Comparison of ENCODE assay signal across 22 cellular contexts in genomic region chr10:8738987-8739386, GRCh38.
A peak's percentile ranks its signal among the peaks of the same experiment; 100 is the strongest.
DNase-seq lines count a peak whose midpoint lies in the region; ATAC-seq and TF ChIP-seq lines count a peak whose summit lies in the region.
"Had no signal": no experiment of that assay in that cellular context is flagged by ENCODE, and none has a peak within 500 bp of the region (broad histone marks: within the 10 kb centered on the region; RNA-seq: fewer than 3 reads in every experiment).

No MANE protein-coding gene starts in this region.

- H2BK5ac ChIP-seq in mesendoderm (ENCODE audit: low read length), result no peak overlapping the region

- no peak overlapping the region for H3K4me3 ChIP-seq in mesendoderm (ENCODE audit: low read length)
- no peak overlapping the region for H3K4me3 ChIP-seq in suprapubic skin

- peak overlapping the region; percentile 31 for H3K27ac Mint-ChIP-seq in type B pancreatic cell
- H3K27ac Mint-ChIP-seq: B cell; CD4-positive, CD25-positive, alpha-beta regulatory T cell; CD8-positive, alpha-beta memory T cell; HFFc6; IgD-negative memory B cell had no signal

- no peaks in the 10 kb centered on the region for H3K36me3 ChIP-seq in mesendoderm (ENCODE audit: control insufficient read depth, insufficient read depth, low read length)
- H3K36me3 ChIP-seq in suprapubic skin, result no peaks in the 10 kb centered on the region

- TF ChIP-seq POLR2A in suprapubic skin (IDR thresholded peaks at IDR 0.05), result no peak

- DNase-seq in ELF-1 (ENCODE audit: low read depth, low spot score) (peak; percentile 71), mesendoderm (peak; percentile 5), type B pancreatic cell (ENCODE audit: extremely low spot score, unreplicated experiment) (no peak), AG20443 (ENCODE audit: low spot score) (no peak), suprapubic skin (ENCODE audit: low spot score in 2 of 2) (no peak)
- DNase-seq in activated CD4-positive, alpha-beta T cell treated with anti-CD3 and anti-CD28 coated beads for 1 hour, result no peak
- DNase-seq: 8988T; C1 segment of cervical spinal cord; CD4-positive, CD25-positive, alpha-beta regulatory T cell; CD8-positive, alpha-beta memory T cell; COR-L47; DMS 273 treated with DMSO at 0.1 percent for 48 hours; DMS53; GDM1; GOT3; H7; HFFc6 had no signal

- no peak for TF ChIP-seq EP300 in suprapubic skin (IDR thresholded peaks at IDR 0.05)

- H3K4me2 ChIP-seq in mesendoderm (ENCODE audit: low read length), result no peak overlapping the region

- H3K36me3 Mint-ChIP-seq in type B pancreatic cell, result peaks cover 4% of the 10 kb centered on the region
- H3K36me3 Mint-ChIP-seq: CD4-positive, CD25-positive, alpha-beta regulatory T cell; CD8-positive, alpha-beta memory T cell had no signal

- no peaks in the 10 kb centered on the region for H3K4me1 Mint-ChIP-seq in type B pancreatic cell (ENCODE audit: unreplicated experiment)
- H3K4me1 Mint-ChIP-seq: B cell; CD4-positive, CD25-positive, alpha-beta regulatory T cell; CD8-positive, alpha-beta memory T cell; IgD-negative memory B cell had no signal

- no CpG with 5 or more reads among the region's 3 CpGs for WGBS in mesendoderm (ENCODE audit: extremely low coverage, insufficient coverage, low lambda C conversion rate)
- 50% methylated on average over 3 of the region's 3 CpGs for WGBS in suprapubic skin

- no peak overlapping the region for H3K18ac ChIP-seq in mesendoderm (ENCODE audit: low read length)

- no peak overlapping the region for H2AK5ac ChIP-seq in mesendoderm (ENCODE audit: low read length)

- no peak overlapping the region for H4K8ac ChIP-seq in mesendoderm (ENCODE audit: low read depth, low read length)

- no peaks in the 10 kb centered on the region for H3K79me1 ChIP-seq in mesendoderm (ENCODE audit: low read length)

- no peak for TF ChIP-seq CTCF in type B pancreatic cell (conservative IDR thresholded peaks at IDR 0.05)
- no peak for TF ChIP-seq CTCF in suprapubic skin (IDR thresholded peaks at IDR 0.05)

- H4K5ac ChIP-seq in mesendoderm (ENCODE audit: low read length), result no peak overlapping the region

- peaks cover 7% of the 10 kb centered on the region for H3K27me3 Mint-ChIP-seq in type B pancreatic cell
- H3K27me3 Mint-ChIP-seq: B cell, IgD-negative memory B cell had no signal

- H3K79me2 ChIP-seq in mesendoderm (ENCODE audit: control insufficient read depth, insufficient read depth, low read length), result no peaks in the 10 kb centered on the region

- ATAC-seq in SK-N-SH treated with all-trans-retinoic acid at 6 μM for 48 hours, result no peak; the same call in 2 of the 3 replicates
- ATAC-seq: HCT116, HepG2 had no signal

- H3K9me3 Mint-ChIP-seq in type B pancreatic cell, result peaks cover 6% of the 10 kb centered on the region
- H3K9me3 Mint-ChIP-seq: CD8-positive, alpha-beta memory T cell had no signal

- no peak overlapping the region for H2BK15ac ChIP-seq in mesendoderm (replicated peaks; ENCODE audit: low read depth)

- H3K9me3 ChIP-seq in suprapubic skin, result no peaks in the 10 kb centered on the region

- H3K56ac ChIP-seq in mesendoderm (ENCODE audit: low read length), result no peak overlapping the region

- no peak overlapping the region for H3K4me3 Mint-ChIP-seq in type B pancreatic cell
- H3K4me3 Mint-ChIP-seq: B cell; CD4-positive, CD25-positive, alpha-beta regulatory T cell; CD8-positive, alpha-beta memory T cell; HFFc6; IgD-negative memory B cell had no signal

- H3K4me1 ChIP-seq in mesendoderm (ENCODE audit: control insufficient read depth, low read depth, low read length), result no peaks in the 10 kb centered on the region
- no peaks in the 10 kb centered on the region for H3K4me1 ChIP-seq in suprapubic skin

- no peak overlapping the region for H3K23ac ChIP-seq in mesendoderm (ENCODE audit: low read length)

- no peak overlapping the region for H2BK120ac ChIP-seq in mesendoderm (ENCODE audit: low read depth, low read length)

- no peaks in the 10 kb centered on the region for H3K27me3 ChIP-seq in mesendoderm (ENCODE audit: insufficient read depth, low read length, poor library complexity)
- no peaks in the 10 kb centered on the region for H3K27me3 ChIP-seq in suprapubic skin

- no peak overlapping the region for H3K4ac ChIP-seq in mesendoderm (ENCODE audit: low read depth, low read length)

- no peak overlapping the region for H3K27ac ChIP-seq in mesendoderm (ENCODE audit: low read depth, low read length)
- H3K27ac ChIP-seq in suprapubic skin, result no peak overlapping the region

- no peak overlapping the region for H3K9ac ChIP-seq in mesendoderm (ENCODE audit: low read length)

TF ChIP-seq in SK-N-SH treated with all-trans-retinoic acid at 6 μM for 48 hours, 23 proteins besides CTCF, POLR2A, EP300 and RAD21:
- TF ChIP-seq CSRNP3 (CRISPR knock-in tag; IDR thresholded peaks at IDR 0.05), result 0 out of 2 replicates have a peak, but pooled peaks have one; percentile 33
- peak; percentile 81; the same call in 1 of the 2 replicates for TF ChIP-seq ZNF565 (CRISPR knock-in tag; conservative IDR thresholded peaks at IDR 0.05; ENCODE audit: low read depth)
- no peak for TF ChIP-seq ZC3H10 (CRISPR knock-in tag; IDR thresholded peaks at IDR 0.05)
- peak; percentile 64 for TF ChIP-seq ZFP30 (CRISPR knock-in tag; IDR thresholded peaks at IDR 0.05)
- TF ChIP-seq TCF4 (CRISPR knock-in tag; IDR thresholded peaks at IDR 0.05; ENCODE audit: borderline replicate concordance), result peak; percentile 92
- TF ChIP-seq ISL1 (CRISPR knock-in tag; IDR thresholded peaks at IDR 0.05), result peak; percentile 91
- no peak for TF ChIP-seq ZNF70 (CRISPR knock-in tag; IDR thresholded peaks at IDR 0.05)
- no peak for TF ChIP-seq GLIS3 (CRISPR knock-in tag; IDR thresholded peaks at IDR 0.05)
- no peak for TF ChIP-seq SNAI2 (CRISPR knock-in tag; IDR thresholded peaks at IDR 0.05)
- TF ChIP-seq CSDC2 (CRISPR knock-in tag; IDR thresholded peaks at IDR 0.05), result no peak
- TF ChIP-seq BACH2 (CRISPR knock-in tag; IDR thresholded peaks at IDR 0.05; ENCODE audit: borderline replicate concordance), result no peak
- TF ChIP-seq, protein P1, sequence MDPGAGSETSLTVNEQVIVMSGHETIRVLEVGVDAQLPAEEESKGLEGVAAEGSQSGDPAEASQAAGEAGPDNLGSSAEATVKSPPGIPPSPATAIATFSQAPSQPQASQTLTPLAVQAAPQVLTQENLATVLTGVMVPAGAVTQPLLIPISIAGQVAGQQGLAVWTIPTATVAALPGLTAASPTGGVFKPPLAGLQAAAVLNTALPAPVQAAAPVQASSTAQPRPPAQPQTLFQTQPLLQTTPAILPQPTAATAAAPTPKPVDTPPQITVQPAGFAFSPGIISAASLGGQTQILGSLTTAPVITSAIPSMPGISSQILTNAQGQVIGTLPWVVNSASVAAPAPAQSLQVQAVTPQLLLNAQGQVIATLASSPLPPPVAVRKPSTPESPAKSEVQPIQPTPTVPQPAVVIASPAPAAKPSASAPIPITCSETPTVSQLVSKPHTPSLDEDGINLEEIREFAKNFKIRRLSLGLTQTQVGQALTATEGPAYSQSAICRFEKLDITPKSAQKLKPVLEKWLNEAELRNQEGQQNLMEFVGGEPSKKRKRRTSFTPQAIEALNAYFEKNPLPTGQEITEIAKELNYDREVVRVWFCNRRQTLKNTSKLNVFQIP (CRISPR knock-in tag; IDR thresholded peaks at IDR 0.05; ENCODE audit: borderline replicate concordance, low read depth), result no peak
- no peak for TF ChIP-seq ARNTL (CRISPR knock-in tag; IDR thresholded peaks at IDR 0.05; ENCODE audit: borderline replicate concordance, low read depth)
- TF ChIP-seq, protein P2, sequence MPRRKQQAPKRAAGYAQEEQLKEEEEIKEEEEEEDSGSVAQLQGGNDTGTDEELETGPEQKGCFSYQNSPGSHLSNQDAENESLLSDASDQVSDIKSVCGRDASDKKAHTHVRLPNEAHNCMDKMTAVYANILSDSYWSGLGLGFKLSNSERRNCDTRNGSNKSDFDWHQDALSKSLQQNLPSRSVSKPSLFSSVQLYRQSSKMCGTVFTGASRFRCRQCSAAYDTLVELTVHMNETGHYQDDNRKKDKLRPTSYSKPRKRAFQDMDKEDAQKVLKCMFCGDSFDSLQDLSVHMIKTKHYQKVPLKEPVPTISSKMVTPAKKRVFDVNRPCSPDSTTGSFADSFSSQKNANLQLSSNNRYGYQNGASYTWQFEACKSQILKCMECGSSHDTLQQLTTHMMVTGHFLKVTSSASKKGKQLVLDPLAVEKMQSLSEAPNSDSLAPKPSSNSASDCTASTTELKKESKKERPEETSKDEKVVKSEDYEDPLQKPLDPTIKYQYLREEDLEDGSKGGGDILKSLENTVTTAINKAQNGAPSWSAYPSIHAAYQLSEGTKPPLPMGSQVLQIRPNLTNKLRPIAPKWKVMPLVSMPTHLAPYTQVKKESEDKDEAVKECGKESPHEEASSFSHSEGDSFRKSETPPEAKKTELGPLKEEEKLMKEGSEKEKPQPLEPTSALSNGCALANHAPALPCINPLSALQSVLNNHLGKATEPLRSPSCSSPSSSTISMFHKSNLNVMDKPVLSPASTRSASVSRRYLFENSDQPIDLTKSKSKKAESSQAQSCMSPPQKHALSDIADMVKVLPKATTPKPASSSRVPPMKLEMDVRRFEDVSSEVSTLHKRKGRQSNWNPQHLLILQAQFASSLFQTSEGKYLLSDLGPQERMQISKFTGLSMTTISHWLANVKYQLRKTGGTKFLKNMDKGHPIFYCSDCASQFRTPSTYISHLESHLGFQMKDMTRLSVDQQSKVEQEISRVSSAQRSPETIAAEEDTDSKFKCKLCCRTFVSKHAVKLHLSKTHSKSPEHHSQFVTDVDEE (CRISPR knock-in tag; IDR thresholded peaks at IDR 0.05), result peak; percentile 96
- TF ChIP-seq OSR1 (CRISPR knock-in tag; IDR thresholded peaks at IDR 0.05), result no peak
- TF ChIP-seq RARB (CRISPR knock-in tag; IDR thresholded peaks at IDR 0.05), result no peak
- TF ChIP-seq TOX (CRISPR knock-in tag; IDR thresholded peaks at IDR 0.05; ENCODE audit: borderline replicate concordance), result no peak
TF ChIP-seq in SK-N-SH treated with all-trans-retinoic acid at 6 μM for 48 hours: peak in this region for 6.

Comparison
In these comparisons a context has a peak if more than half of its experiments do, and no peak if none do; other contexts are left out.
1. DNase-seq: peak in ELF-1 (single experiment) and mesendoderm (single experiment); none in type B pancreatic cell (single experiment), AG20443 (single experiment), suprapubic skin (0 of 2) and activated CD4-positive, alpha-beta T cell treated with anti-CD3 and anti-CD28 coated beads for 1 hour (single experiment).